ENCODE assay signal across 8 cellular contexts in the genomic region with DNA sequence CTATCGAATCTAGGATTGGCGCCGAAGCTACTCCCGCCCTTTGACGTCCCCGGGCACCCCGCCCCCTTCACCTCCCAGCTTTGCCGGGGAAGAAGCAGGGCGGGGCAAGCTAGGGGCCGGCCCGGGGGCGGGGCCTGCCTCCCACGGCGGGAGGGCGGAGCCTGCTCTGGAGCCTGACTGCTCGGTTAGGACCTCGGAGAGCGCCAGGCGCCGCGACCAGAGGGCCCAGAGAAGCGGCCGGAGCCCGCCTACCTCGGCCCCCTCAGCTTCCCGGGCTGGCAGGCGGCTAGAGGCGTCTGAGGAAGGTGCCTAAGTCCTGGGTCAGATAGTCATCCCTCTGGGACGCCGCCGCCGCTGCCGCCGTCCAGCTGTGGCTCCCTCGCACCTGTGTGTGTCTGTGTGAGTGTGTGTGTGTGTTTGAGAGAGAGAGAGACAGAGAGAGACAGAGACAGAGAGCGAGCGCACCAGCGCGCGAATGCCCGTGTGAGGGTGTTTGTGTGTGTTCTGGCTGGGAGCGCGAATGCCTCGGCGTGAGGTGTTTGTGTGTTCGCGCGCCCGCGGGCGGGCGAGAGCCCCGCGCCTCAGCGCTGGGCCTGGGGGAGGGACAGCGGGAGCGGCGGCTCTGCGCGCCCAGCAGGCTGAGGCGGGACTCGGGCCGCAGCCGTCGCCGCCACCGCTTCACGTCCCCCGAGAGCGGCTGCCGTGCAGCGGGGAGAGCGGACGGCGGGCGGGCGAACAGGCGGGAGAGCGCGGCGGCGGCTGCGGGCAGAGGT. TPM values are rescaled to one million over a fixed set of nuclear protein-coding genes. Genes with fewer than 3 reads are reported as not detected.
DNase-seq lines count a peak whose midpoint lies in the region; ATAC-seq and TF ChIP-seq lines count a peak whose summit lies in the region.

Gene STXBP5L, plus strand, starts transcription at position 176 of the 773 bp plus-strand sequence. CDS start 1,374 bp downstream, outside the sequence.

- H3K36me3 ChIP-seq in esophagus muscularis mucosa (no peaks in the 10 kb centered on the region), muscle layer of duodenum (ENCODE audit: control insufficient read depth in 1 of 2, insufficient read depth in 2 of 2, low read length in 2 of 2) (no peaks in the 10 kb centered on the region)

- H3K27me3 Mint-ChIP-seq in stimulated activated naive CD8-positive, alpha-beta T cell treated with anti-CD3 and anti-CD28 coated beads, Interleukin-15, Interleukin-2, amounts not matched to agents 100 ng/mL and 50 ng/mL, for 24 hours, result peaks cover 66% of the 10 kb centered on the region

- TF ChIP-seq POLR2A in esophagus muscularis mucosa (IDR thresholded peaks at IDR 0.05; ENCODE audit: low read depth), result no peak

- H3K9me3 ChIP-seq in esophagus muscularis mucosa (no peaks in the 10 kb centered on the region), muscle layer of duodenum (ENCODE audit: control insufficient read depth in 1 of 2, low read length in 2 of 2) (no peaks in the 10 kb centered on the region)

- ATAC-seq in GM18502 (IDR thresholded peaks at IDR 0.05; ENCODE audit: poor library complexity, unreplicated experiment) (peak; percentile 98), HG02884 (IDR thresholded peaks at IDR 0.05; ENCODE audit: unreplicated experiment) (peak; percentile 97)

- WGBS in esophagus muscularis mucosa, result 1% methylated on average over 59 of the region's 83 CpGs

- H3K4me3 ChIP-seq in esophagus muscularis mucosa (peak within 1 kb of the TSS; percentile 58 to 68 (median 60)), muscle layer of duodenum (ENCODE audit: low read depth in 1 of 2, low read length in 2 of 2) (peak within 1 kb of the TSS; percentile 39 to 70)

- peak within 1 kb of the TSS; percentile 53 for H3K27ac Mint-ChIP-seq in stimulated activated naive CD8-positive, alpha-beta T cell treated with anti-CD3 and anti-CD28 coated beads, Interleukin-15, Interleukin-2, amounts not matched to agents 100 ng/mL and 50 ng/mL, for 24 hours

- peaks cover 18% of the 10 kb centered on the region for H3K4me1 Mint-ChIP-seq in stimulated activated naive CD8-positive, alpha-beta T cell treated with anti-CD3 and anti-CD28 coated beads, Interleukin-15, Interleukin-2, amounts not matched to agents 100 ng/mL and 50 ng/mL, for 24 hours (ENCODE audit: low read depth)

- no peaks in the 10 kb centered on the region for H3K36me3 Mint-ChIP-seq in stimulated activated naive CD8-positive, alpha-beta T cell treated with anti-CD3 and anti-CD28 coated beads, Interleukin-15, Interleukin-2, amounts not matched to agents 100 ng/mL and 50 ng/mL, for 24 hours (ENCODE audit: low read depth)

- no peak for TF ChIP-seq CTCF in esophagus muscularis mucosa (IDR thresholded peaks at IDR 0.05)

- peaks cover 6 to 27% (median 24%) of the 10 kb centered on the region in 4 donors for H3K4me1 ChIP-seq in esophagus muscularis mucosa
- H3K4me1 ChIP-seq in muscle layer of duodenum (ENCODE audit: control insufficient read depth in 1 of 2, insufficient read depth in 2 of 2, low read length in 2 of 2), result peaks cover 0 to 19% of the 10 kb centered on the region in 2 donors

- peak; percentile 79 for DNase-seq in ACHN
- peak; percentile 94 for DNase-seq in NCI-H1694 (lab: John Stamatoyannopoulos, UW)
- DNase-seq in activated CD8-positive, alpha-beta memory T cell treated with anti-CD3 and anti-CD28 coated beads for 24 hours, result peak; percentile 73
- no peak for DNase-seq in esophagus muscularis mucosa (ENCODE audit: extremely low spot score)

- H3K27me3 ChIP-seq in esophagus muscularis mucosa, result peaks cover 0 to 41% (median 0%) of the 10 kb centered on the region in 4 donors
- peaks cover 21% of the 10 kb centered on the region for H3K27me3 ChIP-seq in muscle layer of duodenum (ENCODE audit: low read depth, low read length)

- H3K9me3 Mint-ChIP-seq in stimulated activated naive CD8-positive, alpha-beta T cell treated with anti-CD3 and anti-CD28 coated beads, Interleukin-15, Interleukin-2, amounts not matched to agents 100 ng/mL and 50 ng/mL, for 24 hours, result no peaks in the 10 kb centered on the region

- peak within 1 kb of the TSS; percentile 82 for H3K4me3 Mint-ChIP-seq in stimulated activated naive CD8-positive, alpha-beta T cell treated with anti-CD3 and anti-CD28 coated beads, Interleukin-15, Interleukin-2, amounts not matched to agents 100 ng/mL and 50 ng/mL, for 24 hours

- in situ Hi-C loops in ACHN (cut with HindIII; ENCODE audit: low pct_ligation_motif_present, low pct_unique_long_range_greater_than_20kb, low sequenced_read_pairs), result no loop called here

- peak within 1 kb of the TSS in 3 of 4 donors; percentile 47 to 60 (median 49) for H3K27ac ChIP-seq in esophagus muscularis mucosa (replicated peaks in 1 of 4)
- no peak within 1 kb of the TSS for H3K27ac ChIP-seq in muscle layer of duodenum (ENCODE audit: low read length)

- intact Hi-C loops in esophagus muscularis mucosa (cut with DNase I), result no loop called here

- TF ChIP-seq EP300 in esophagus muscularis mucosa (IDR thresholded peaks at IDR 0.05), result no peak

RNA-seq across cellular contexts. Expression of gene STXBP5L, which starts in this region (rescaled TPM):
- under 1 TPM; 0.29 to 0.99 (median 0.56) TPM for total RNA-seq in esophagus muscularis mucosa
